Comparison of ENCODE assay signal across 29 cellular contexts in genomic region chr4:22462693-22463092, GRCh38. TPM values are rescaled to one million over a fixed set of nuclear protein-coding genes. Genes with fewer than 3 reads are reported as not detected.
DNase-seq lines count a peak whose midpoint lies in the region; ATAC-seq, FAIRE-seq and TF ChIP-seq lines count a peak whose summit lies in the region.
"Had no signal": no experiment of that assay in that cellular context is flagged by ENCODE, and none has a peak within 500 bp of the region (broad histone marks: within the 10 kb centered on the region; RNA-seq: fewer than 3 reads in every experiment).

No MANE protein-coding gene starts in this region.

- in situ Hi-C loops in GM12878 (cut with MboI), result no loop called here

- H3K9me3 ChIP-seq in GM12878 (replicated peaks; ENCODE audit: control insufficient read depth, insufficient read depth, low read length), result no peaks in the 10 kb centered on the region
- H3K9me3 ChIP-seq: A549, esophagus muscularis mucosa, SJSA1, vagina had no signal

- H3K4me1 ChIP-seq in GM12878 (ENCODE audit: control insufficient read depth, insufficient read depth, low read length), result no peaks in the 10 kb centered on the region
- H3K4me1 ChIP-seq: A549, esophagus muscularis mucosa, SJSA1, vagina had no signal

- intact Hi-C loops in natural killer cell (cut with micrococcal nuclease) (no loop called here), GM12878 (cut with micrococcal nuclease; ENCODE audit: unreplicated experiment) (no loop called here), left cardiac atrium (cut with DNase I) (no loop called here)

- FAIRE-seq in GM12878 (lab: Jason Lieb, UNC), result no peak
- FAIRE-seq: A549, astrocyte had no signal

- peak overlapping the region; percentile 19 to 33 for H3K27ac Mint-ChIP-seq in natural killer cell
- peak overlapping the region in 1 of 2 donors; percentile 52 for H3K27ac Mint-ChIP-seq in natural killer cell treated with Interleukin-12 subunit alpha and Interleukin-12 subunit beta and Interleukin-15 and Interleukin-18, amount 100 ng/mL, for 72 hours
- H3K27ac Mint-ChIP-seq: activated CD4-positive, alpha-beta memory T cell treated with anti-CD3 and anti-CD28 coated beads, Interleukin-2, amount 10 ng/mL, durations not matched to agents 7 days and 5 days; CD4-positive, alpha-beta memory T cell; immature natural killer cell had no signal

- no peak overlapping the region for H3K27ac ChIP-seq in GM12878 (ENCODE audit: control insufficient read depth, insufficient read depth)
- H3K27ac ChIP-seq: A549, esophagus muscularis mucosa, GM23248, SJSA1, vagina had no signal

- no peak for TF ChIP-seq EP300 in GM12878 (IDR thresholded peaks at IDR 0.05; ENCODE audit: borderline replicate concordance in 1 of 2, control insufficient read depth in 1 of 2, low read depth in 2 of 2, low read length in 2 of 2)

- H3K4me2 ChIP-seq in GM12878 (ENCODE audit: control insufficient read depth, insufficient read depth), result no peak overlapping the region
- H3K4me2 ChIP-seq: A549 had no signal

- CTCF ChIA-PET in GM12878 (lab: Yijun Ruan, JAX), result interaction anchor here (0.6 to 3.7 kb wide), 17 partner anchors 9 to 228 kb away, joined by 3 to 23 read pairs (median 6); no protein-coding TSS in a partner anchor

- H3K27me3 ChIP-seq in GM12878 (replicated peaks in 1 of 2; ENCODE audit: control insufficient read depth in 2 of 2, insufficient read depth in 2 of 2, low read length in 1 of 2), result no peaks in the 10 kb centered on the region
- H3K27me3 ChIP-seq: esophagus muscularis mucosa, SJSA1, vagina had no signal

- no peak overlapping the region for H3K4me3 ChIP-seq in GM12878
- H3K4me3 ChIP-seq: A549, esophagus muscularis mucosa, GM23248, SJSA1, vagina had no signal

- RAD21 ChIA-PET in GM12878 (lab: Charles Lee; ENCODE audit: unreplicated experiment), result interaction anchor here (0.7 to 2.5 kb wide), 11 partner anchors 9 to 207 kb away, joined by 3 to 9 read pairs (median 4); partner anchors contain the start of gene ADGRA3

- no peaks in the 10 kb centered on the region for H3K27me3 Mint-ChIP-seq in natural killer cell (ENCODE audit: low read depth in 2 of 2)
- H3K27me3 Mint-ChIP-seq in natural killer cell treated with Interleukin-12 subunit alpha and Interleukin-12 subunit beta and Interleukin-15 and Interleukin-18, amount 100 ng/mL, for 72 hours, result no peaks in the 10 kb centered on the region
- H3K27me3 Mint-ChIP-seq: activated CD4-positive, alpha-beta memory T cell treated with anti-CD3 and anti-CD28 coated beads, Interleukin-2, amount 10 ng/mL, durations not matched to agents 7 days and 5 days; activated naive CD8-positive, alpha-beta T cell had no signal

- H3K9me3 Mint-ChIP-seq in natural killer cell, result no peaks in the 10 kb centered on the region
- H3K9me3 Mint-ChIP-seq in natural killer cell treated with Interleukin-12 subunit alpha and Interleukin-12 subunit beta and Interleukin-15 and Interleukin-18, amount 100 ng/mL, for 72 hours, result no peaks in the 10 kb centered on the region

- TF ChIP-seq CTCF in natural killer cell (IDR thresholded peaks at IDR 0.05) (no peak), GM12878 (IDR thresholded peaks at IDR 0.05 in 2 of 3, conservative IDR thresholded peaks at IDR 0.05 in 1 of 3; ENCODE audit: control insufficient read depth in 2 of 3, extremely low read depth in 1 of 3, insufficient read depth in 1 of 3, low read depth in 3 of 3, low read length in 3 of 3) (peak in 1 of 3 experiments; percentile 16; a peak in 1 of 6 replicates)

- H2AFZ ChIP-seq in GM12878 (ENCODE audit: control insufficient read depth, low read depth, low read length), result no peak overlapping the region
- H2AFZ ChIP-seq: GM23248 had no signal

- H3K9ac ChIP-seq in GM12878 (ENCODE audit: control insufficient read depth, insufficient read depth, low read length), result no peak overlapping the region
- H3K9ac ChIP-seq: GM23248 had no signal

- peaks cover 0 to 2% of the 10 kb centered on the region in 2 experiments; a peak in 1 of 4 replicates for H3K36me3 ChIP-seq in GM12878 (ENCODE audit: control insufficient read depth in 2 of 2, insufficient read depth in 2 of 2, low read length in 1 of 2)
- H3K36me3 ChIP-seq: esophagus muscularis mucosa, SJSA1, vagina had no signal

- peak in 1 of 3 donors; percentile 52 for ATAC-seq in natural killer cell
- ATAC-seq in natural killer cell treated with Interleukin-12 subunit alpha and Interleukin-12 subunit beta and Interleukin-15 and Interleukin-18, amount 100 ng/mL, for 72 hours, result no peak
- ATAC-seq in GM12878, result peak; percentile 69
- no peak for ATAC-seq in left cardiac atrium
- ATAC-seq: A549; activated CD4-positive, CD25-positive, alpha-beta regulatory T cell treated with anti-CD3 and anti-CD28 coated beads, Interleukin-2, amount 50 U/mL, for 24 hours had no signal

- H4K20me1 ChIP-seq in GM12878 (ENCODE audit: control insufficient read depth, insufficient read depth), result no peaks in the 10 kb centered on the region

- no peaks in the 10 kb centered on the region for H3K79me2 ChIP-seq in GM12878 (ENCODE audit: control insufficient read depth, insufficient read depth, low read length)

- DNase-seq in natural killer cell (no peak), MV-4-11 (lab: John Stamatoyannopoulos, UW) (peak; percentile 85), GM12878 (ENCODE audit: low read depth, low spot score) (no peak), NCI-H2196 treated with DMSO at 0.1 percent for 48 hours (lab: John Stamatoyannopoulos, UW; ENCODE audit: unreplicated experiment) (no peak), left cardiac atrium (no peak), germinal center (ENCODE audit: low spot score) (no peak), activated gamma-delta T cell (lab: John Stamatoyannopoulos, UW) (no peak)
- DNase-seq in natural killer cell treated with Interleukin-12 subunit alpha and Interleukin-12 subunit beta and Interleukin-15 and Interleukin-18, amount 100 ng/mL, for 72 hours (ENCODE audit: low spot score), result no peak
- DNase-seq: activated CD4-positive, alpha-beta memory T cell treated with anti-CD3 and anti-CD28 coated beads, Interleukin-2, amount 10 ng/mL, durations not matched to agents 7 days and 5 days; activated CD8-positive, alpha-beta memory T cell treated with anti-CD3 and anti-CD28 coated beads, Interleukin-2, amount 50 U/mL, for 48 hours; AML-193; caudate nucleus; CD4-positive, alpha-beta memory T cell; cortex of kidney; foreskin melanocyte; GM23248; immature natural killer cell; mesenchymal stem cell; NCI-H1417; NCI-H2081; NCI-H345; stimulated activated naive CD4-positive, alpha-beta T cell treated with Interleukin-2 at 50 U/mL for 16 hours had no signal

- H3K4me1 Mint-ChIP-seq in natural killer cell, result peaks cover 17 to 26% of the 10 kb centered on the region in 2 donors
- H3K4me1 Mint-ChIP-seq in natural killer cell treated with Interleukin-12 subunit alpha and Interleukin-12 subunit beta and Interleukin-15 and Interleukin-18, amount 100 ng/mL, for 72 hours (ENCODE audit: low read depth in 2 of 2), result peaks cover 8 to 13% of the 10 kb centered on the region in 2 donors
- H3K4me1 Mint-ChIP-seq: activated CD4-positive, alpha-beta memory T cell treated with anti-CD3 and anti-CD28 coated beads, Interleukin-2, amount 10 ng/mL, durations not matched to agents 7 days and 5 days; CD4-positive, alpha-beta memory T cell had no signal

- H3K36me3 Mint-ChIP-seq in natural killer cell, result no peaks in the 10 kb centered on the region
- no peaks in the 10 kb centered on the region for H3K36me3 Mint-ChIP-seq in natural killer cell treated with Interleukin-12 subunit alpha and Interleukin-12 subunit beta and Interleukin-15 and Interleukin-18, amount 100 ng/mL, for 72 hours
- H3K36me3 Mint-ChIP-seq: CD4-positive, alpha-beta memory T cell had no signal

- POLR2A ChIA-PET in GM12878 (lab: Charles Lee), result interaction anchor here (1.0 to 2.4 kb wide), 4 partner anchors 9 to 139 kb away, joined by 3 to 9 read pairs (median 4); no protein-coding TSS in a partner anchor

- no peak for TF ChIP-seq POLR2A in GM12878 (IDR thresholded peaks at IDR 0.05; ENCODE audit: low read depth, low read length)

- H3K4me3 Mint-ChIP-seq in natural killer cell, result no peak overlapping the region
- no peak overlapping the region for H3K4me3 Mint-ChIP-seq in natural killer cell treated with Interleukin-12 subunit alpha and Interleukin-12 subunit beta and Interleukin-15 and Interleukin-18, amount 100 ng/mL, for 72 hours
- H3K4me3 Mint-ChIP-seq: activated CD4-positive, alpha-beta memory T cell treated with anti-CD3 and anti-CD28 coated beads, Interleukin-2, amount 10 ng/mL, durations not matched to agents 7 days and 5 days; activated naive CD8-positive, alpha-beta T cell; CD4-positive, alpha-beta memory T cell; immature natural killer cell had no signal

- no TSS peak for BruUV-seq in GM12878 (replicated peaks; lab: Mats Ljungman, UMichigan)

- WGBS in GM12878 (ENCODE audit: insufficient coverage, insufficient replicate concordance, low lambda C conversion rate, missing lambda C conversion rate), result 0% methylated on average over 3 of the region's 3 CpGs

- SMC1A ChIA-PET in GM12878 (lab: Charles Lee; ENCODE audit: uncharacterized antibody, unreplicated experiment), result interaction anchor here (0.8 to 4.1 kb wide), 24 partner anchors 8 to 207 kb away, joined by 3 to 49 read pairs (median 4); no protein-coding TSS in a partner anchor

- no peak for TF ChIP-seq RAD21 in GM12878 (IDR thresholded peaks at IDR 0.05; ENCODE audit: insufficient read depth, low read depth, low read length)

TF ChIP-seq in GM12878, 131 proteins besides CTCF, POLR2A, EP300 and RAD21 (continues in another document):
- peak; percentile 48; the same call in 1 of the 2 replicates for TF ChIP-seq SPI1 (IDR thresholded peaks at IDR 0.05; ENCODE audit: borderline replicate concordance, insufficient read depth, low read depth, low read length)

RNA-seq across cellular contexts. Expression of gene ADGRA3, which starts 53.2 kb away (rescaled TPM):
- total RNA-seq in natural killer cell (10 to 100 TPM in 1 of 3 donors, 1 to 10 TPM in 2; 5.5 to 15.8 (median 8.2) TPM), GM12878 (2014; rRNA removed) (2.7 and 2.9 TPM in 2 replicates), GM12878 (2014; rRNA removed; fragmentation: Illumina TruSeq; extraction: Trizol) (3.1 TPM in 2 replicates), GM12878 (2021) (2.2 and 3.6 TPM in 2 replicates), left cardiac atrium (10 to 100 TPM; 19.3 to 28.0 TPM)
- total RNA-seq in natural killer cell treated with Interleukin-12 subunit alpha and Interleukin-12 subunit beta and Interleukin-15 and Interleukin-18, amount 100 ng/mL, for 72 hours, result 1 to 10 TPM; 5.3 to 8.2 TPM
- total RNA-seq in GM12878 (2013; cell fraction: nucleolus; rRNA removed), result 169 and 174 TPM in 2 replicates
- polyA plus RNA-seq in GM12878 (2011; ENCODE audit: low read depth), result 0.72 TPM
- polyA plus RNA-seq in GM12878 (2011; rRNA removed) (64.4 and 66.2 TPM in 2 replicates), GM12878 (2014; fragmentation: Illumina TruSeq; extraction: Trizol) (3.1 and 3.5 TPM in 2 replicates), GM12878 (2014; fragmentation: Nextera tagmentation; extraction: Ambion mirVana) (under 1 TPM; 0.24 to 0.64 TPM), GM12878 (2014; rRNA removed) (2.2 and 2.3 TPM in 2 replicates), GM12878 (2016; fragmentation: Nextera tagmentation; extraction: Ambion mirVana) (under 1 TPM; 0.95 to 0.98 TPM)
- polyA plus RNA-seq in GM12878 (2011; cell fraction: cytosol; rRNA removed), result 31.5 and 38.8 TPM in 2 replicates
- 83.6 and 87.1 TPM in 2 replicates for polyA plus RNA-seq in GM12878 (2011; cell fraction: nucleus; rRNA removed)
- polyA plus RNA-seq in GM12878 (2012), result 0.65 and 0.95 TPM in 2 replicates
- polyA minus RNA-seq in GM12878 (2011; rRNA and poly(A)+ RNA removed), result 119 and 243 TPM in 2 replicates
- 16.3 and 23.4 TPM in 2 replicates for polyA minus RNA-seq in GM12878 (2011; cell fraction: cytosol; rRNA and poly(A)+ RNA removed)
- 147 and 194 TPM in 2 replicates for polyA minus RNA-seq in GM12878 (2011; cell fraction: nucleus; rRNA and poly(A)+ RNA removed)
